1 cellular context compared by ENCODE assay signal in genomic region chr19:34274284-34274826, GRCh38.
TF ChIP-seq lines count a peak whose summit lies in the region.

No MANE protein-coding gene starts in this region.

TF ChIP-seq in GM23338, 12 proteins besides CTCF, POLR2A, EP300 and RAD21 (continued from another document):
- TF ChIP-seq ETS1 (IDR thresholded peaks at IDR 0.05), result no peak
- TF ChIP-seq EZH2 (IDR thresholded peaks at IDR 0.05; ENCODE audit: low read depth, unreplicated experiment), result no peak
- TF ChIP-seq CREB1 (CRISPR knock-in tag; IDR thresholded peaks at IDR 0.05; ENCODE audit: low read depth), result no peak
- no peak for TF ChIP-seq REST (IDR thresholded peaks at IDR 0.05; ENCODE audit: unreplicated experiment)
- no peak for TF ChIP-seq NANOG (IDR thresholded peaks at IDR 0.05; ENCODE audit: borderline replicate concordance)
- no peak for TF ChIP-seq JUNB (IDR thresholded peaks at IDR 0.05; ENCODE audit: unreplicated experiment)
